ENCODE assay signal across 15 cellular contexts in the genomic region with DNA sequence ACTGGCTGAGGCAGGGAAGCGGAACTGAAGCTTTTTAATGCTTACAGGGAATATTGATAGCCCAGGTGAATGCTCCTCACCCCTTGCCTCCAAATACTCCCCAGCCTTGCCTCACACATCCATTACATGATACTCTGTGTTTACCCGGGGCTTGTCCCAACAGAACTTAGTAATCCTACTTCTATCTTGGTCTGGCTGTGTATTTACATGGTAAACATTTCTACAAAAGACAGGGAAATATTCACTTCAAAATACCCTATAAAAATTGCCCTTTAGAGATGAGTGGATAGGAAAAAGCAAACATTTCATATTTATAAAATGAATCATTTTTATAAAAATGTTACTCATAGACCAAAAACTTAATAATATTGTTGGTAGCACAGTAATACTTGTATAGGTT.
"Had no signal": no experiment of that assay in that cellular context is flagged by ENCODE, and none has a peak within 500 bp of the region (broad histone marks: within the 10 kb centered on the region; RNA-seq: fewer than 3 reads in every experiment).

No MANE protein-coding gene starts in this region.

- H3K27me3 ChIP-seq: body of pancreas, esophagus squamous epithelium, hepatocyte had no signal

- H3K4me2 ChIP-seq: hepatocyte had no signal

- H3K9ac ChIP-seq: parathyroid adenoma had no signal

- H3K4me3 ChIP-seq: body of pancreas, coronary artery, esophagus squamous epithelium, hepatocyte, stomach had no signal

- H3K36me3 ChIP-seq: esophagus squamous epithelium, stomach had no signal

- H3K79me2 ChIP-seq: hepatocyte, parathyroid adenoma had no signal

- DNase-seq: activated CD4-positive, alpha-beta T cell treated with anti-CD3 and anti-CD28 coated beads, Interleukin-2, amount 10 ng/mL, durations not matched to agents 7 days and 5 days; activated CD8-positive, alpha-beta memory T cell treated with anti-CD3 and anti-CD28 coated beads, Interleukin-2, amount 50 U/mL, for 48 hours; activated gamma-delta T cell; activated T-cell treated with anti-CD3 and anti-CD28 coated beads, Interleukin-2, amount 50 U/mL, for 72 hours; amygdala; body of pancreas; esophagus squamous epithelium; naive thymus-derived CD8-positive, alpha-beta T cell; retina; stimulated activated CD4-positive, alpha-beta T cell treated with anti-CD3 and anti-CD28 coated beads, Interleukin-12 subunit alpha, Interleukin-12 subunit beta, amount 100 ng/mL, for 4 hours; stimulated activated CD4-positive, alpha-beta T cell treated with anti-CD3 and anti-CD28 coated beads, Interleukin-2, amount 100 ng/mL, for 24 hours; stomach had no signal

- H3K4me1 ChIP-seq: parathyroid adenoma had no signal

- H3K27ac ChIP-seq: body of pancreas, hepatocyte, parathyroid adenoma, stomach had no signal

- H3K9me3 ChIP-seq: body of pancreas, esophagus squamous epithelium had no signal

- H2AFZ ChIP-seq: hepatocyte, parathyroid adenoma had no signal
